21 cellular contexts compared by ENCODE assay signal in genomic region chr16:85332175-85332574, GRCh38.
DNase-seq lines count a peak whose midpoint lies in the region; ATAC-seq and TF ChIP-seq lines count a peak whose summit lies in the region.
"Had no signal": no experiment of that assay in that cellular context is flagged by ENCODE, and none has a peak within 500 bp of the region (broad histone marks: within the 10 kb centered on the region; RNA-seq: fewer than 3 reads in every experiment).

No MANE protein-coding gene starts in this region.

- H3K14ac ChIP-seq in H9 (ENCODE audit: insufficient read depth, low read length): no peak overlapping the region
- H3K14ac ChIP-seq in neuronal stem cell (ENCODE audit: low read length): no peak overlapping the region

- peak; percentile 26; the same call in 1 of the 3 replicates for TF ChIP-seq CTCF in H9 (conservative IDR thresholded peaks at IDR 0.05)
- TF ChIP-seq CTCF in RWPE1 (conservative IDR thresholded peaks at IDR 0.05; ENCODE audit: low read depth): no peak
- no peak for TF ChIP-seq CTCF in foreskin keratinocyte (conservative IDR thresholded peaks at IDR 0.05)

- peaks cover 2% of the 10 kb centered on the region for H4K20me1 ChIP-seq in H9 (ENCODE audit: control insufficient read depth, insufficient read depth, insufficient read length)

- H3K27ac ChIP-seq in H9 (ENCODE audit: insufficient read length, low read depth, low read length) (no peak overlapping the region), RWPE1 (peak overlapping the region; percentile 40), neuronal stem cell (replicated peaks; ENCODE audit: low read length) (no peak overlapping the region), caudate nucleus (ENCODE audit: low read depth, low read length) (no peak overlapping the region), foreskin keratinocyte (no peak overlapping the region)
- H3K27ac ChIP-seq: GM23248, Peyer's patch had no signal

- H3K18ac ChIP-seq in H9 (ENCODE audit: insufficient read length, low read depth, low read length) (no peak overlapping the region), neuronal stem cell (ENCODE audit: low read length) (peak overlapping the region; percentile 68)

- H4K91ac ChIP-seq in H9 (ENCODE audit: insufficient read length, low read depth, low read length): no peak overlapping the region
- no peak overlapping the region for H4K91ac ChIP-seq in neuronal stem cell (ENCODE audit: low read depth, low read length, poor library complexity)

- H3K23ac ChIP-seq in H9 (ENCODE audit: insufficient read length, low read depth, low read length): no peak overlapping the region
- H3K23ac ChIP-seq in neuronal stem cell (ENCODE audit: low read depth, low read length, poor library complexity): no peak overlapping the region

- H2AFZ ChIP-seq in H9 (ENCODE audit: low read length) (no peak overlapping the region), neuronal stem cell (ENCODE audit: low read length) (no peak overlapping the region)
- H2AFZ ChIP-seq: GM23248 had no signal

- H3K79me2 ChIP-seq in H9 (ENCODE audit: insufficient read depth, low read length): no peaks in the 10 kb centered on the region

- peaks cover 80% of the 10 kb centered on the region for H3K27me3 Mint-ChIP-seq in H9 (ENCODE audit: low read depth)

- peaks cover 0 to 7% (median 7%) of the 10 kb centered on the region in 3 experiments; a peak in 4 of 7 replicates for H3K36me3 Mint-ChIP-seq in H9 (ENCODE audit: insufficient read depth in 1 of 3, low read depth in 3 of 3)
- H3K36me3 Mint-ChIP-seq: CD4-positive, CD25-positive, alpha-beta regulatory T cell had no signal

- no peak overlapping the region for H2AK5ac ChIP-seq in H9 (ENCODE audit: insufficient read length, low read length)
- peak overlapping the region; percentile 98 for H2AK5ac ChIP-seq in neuronal stem cell (ENCODE audit: low read depth, low read length)

- WGBS in H9 (ENCODE audit: extremely low coverage, insufficient read length, low lambda C conversion rate): no CpG with 5 or more reads among the region's 12 CpGs
- WGBS in neuronal stem cell (ENCODE audit: extremely low coverage in 2 of 2, insufficient read length in 2 of 2, insufficient replicate concordance in 1 of 2), 2 donors: no CpG with 5 or more reads among the region's 12 CpGs

- H3K9ac ChIP-seq in H9 (ENCODE audit: extremely low read depth, insufficient read length, low read length) (no peak overlapping the region), neuronal stem cell (ENCODE audit: low read depth, low read length, poor library complexity) (no peak overlapping the region)
- H3K9ac ChIP-seq: GM23248 had no signal

- DNase-seq in H9 (peak; percentile 74), RWPE1 (ENCODE audit: low spot score) (no peak), iPS-NIHi11 (ENCODE audit: low spot score) (peak; percentile 57), neuronal stem cell (ENCODE audit: low spot score) (no peak), SW480 (ENCODE audit: low spot score) (no peak), NCI-H226 (no peak), caudate nucleus (lab: John Stamatoyannopoulos, UW) (no peak), foreskin keratinocyte (no peak)
- DNase-seq: CD4-positive, CD25-positive, alpha-beta regulatory T cell; DMS79 treated with DMSO at 0.1 percent for 48 hours; GM23248; HFFc6; KBM-7; NCI-H1092; NCI-H1436; NCI-H187 treated with DMSO at 0.1 percent for 48 hours; NCI-H2107; NCI-H748 treated with DMSO at 0.1 percent for 48 hours; NK-92 treated with Interleukin-12 subunit alpha and Interleukin-12 subunit beta, amount 100 ng/mL, for 24 hours; Right ventricle myocardium superior had no signal

- H3K23me2 ChIP-seq in H9 (ENCODE audit: insufficient read length, low read depth, low read length, poor library complexity, severe bottlenecking): peaks cover 12% of the 10 kb centered on the region

- H2BK5ac ChIP-seq in H9 (ENCODE audit: insufficient read length, low read length) (no peak overlapping the region), neuronal stem cell (ENCODE audit: low read length) (peak overlapping the region; percentile 79)

- peaks cover 4% of the 10 kb centered on the region for H3K4me1 ChIP-seq in H9 (ENCODE audit: insufficient read depth, low read length)
- peaks cover 52 to 69% of the 10 kb centered on the region in 2 donors for H3K4me1 ChIP-seq in neuronal stem cell (ENCODE audit: control insufficient read depth in 2 of 2, insufficient read depth in 1 of 2, low read depth in 1 of 2, low read length in 2 of 2)
- H3K4me1 ChIP-seq in foreskin keratinocyte: peaks cover 6% of the 10 kb centered on the region

- H2BK12ac ChIP-seq in H9 (ENCODE audit: insufficient read length, low read depth, low read length): no peak overlapping the region
- H2BK12ac ChIP-seq in neuronal stem cell (ENCODE audit: low read length): no peak overlapping the region

- CTCF ChIA-PET in RWPE1 (lab: Yijun Ruan, JAX): interaction anchor here (0.5 to 1.0 kb wide), 3 partner anchors 79 to 392 kb away, joined by 3 to 5 read pairs (median 4); no protein-coding TSS in a partner anchor

- H2BK20ac ChIP-seq in H9 (ENCODE audit: low read depth, low read length, poor library complexity, severe bottlenecking): no peak overlapping the region

- peaks cover 53 to 66% of the 10 kb centered on the region in 2 experiments for H3K4me1 Mint-ChIP-seq in H9

- POLR2A ChIA-PET in RWPE1 (lab: Yijun Ruan, JAX; ENCODE audit: low non-redundant PET): no interaction called here

- H4K8ac ChIP-seq in H9 (replicated peaks; ENCODE audit: insufficient read length, low read depth, low read length) (no peak overlapping the region), neuronal stem cell (ENCODE audit: low read depth, low read length) (no peak overlapping the region)

- H2BK15ac ChIP-seq in H9 (ENCODE audit: low read depth, low read length): no peak overlapping the region
- peak overlapping the region; percentile 23 for H2BK15ac ChIP-seq in neuronal stem cell (ENCODE audit: low read length)

- H3K9me3 ChIP-seq in H9 (ENCODE audit: control insufficient read depth, low read depth, low read length): no peaks in the 10 kb centered on the region
- peaks cover 0 to 2% of the 10 kb centered on the region in 2 donors for H3K9me3 ChIP-seq in neuronal stem cell (replicated peaks in 1 of 2; ENCODE audit: control insufficient read depth in 2 of 2, insufficient read depth in 1 of 2, low read depth in 1 of 2, low read length in 2 of 2)
- H3K9me3 ChIP-seq: Peyer's patch had no signal

- H3K4ac ChIP-seq in H9 (ENCODE audit: low read depth, low read length): no peak overlapping the region
- H3K4ac ChIP-seq in neuronal stem cell (ENCODE audit: low read length): no peak overlapping the region

- H3K4me2 ChIP-seq in H9 (ENCODE audit: insufficient read depth, insufficient read length, low read length): no peak overlapping the region
- H3K4me2 ChIP-seq in neuronal stem cell (ENCODE audit: insufficient read depth, low read length, poor library complexity, severe bottlenecking): no peak overlapping the region

- ATAC-seq in foreskin keratinocyte: no peak

- no peak overlapping the region for H3K27ac Mint-ChIP-seq in H9
- H3K27ac Mint-ChIP-seq: CD4-positive, CD25-positive, alpha-beta regulatory T cell; HFFc6 had no signal

- H3K4me3 Mint-ChIP-seq in H9: peak overlapping the region in 1 of 2 experiments; percentile 35; a peak in 1 of 5 replicates
- H3K4me3 Mint-ChIP-seq: HFFc6 had no signal

- no peak overlapping the region for H3T11ph ChIP-seq in H9 (ENCODE audit: low read length)

- H3K4me3 ChIP-seq in neuronal stem cell (ENCODE audit: low read length in 2 of 2): no peak overlapping the region
- H3K4me3 ChIP-seq: GM23248, Peyer's patch had no signal

- H4K5ac ChIP-seq in H9 (ENCODE audit: insufficient read length, low read depth, low read length): no peak overlapping the region

- H3K27me3 ChIP-seq in H9 (ENCODE audit: insufficient read depth, low read length) (peaks cover 23% of the 10 kb centered on the region; the same call in 1 of the 2 replicates), neuronal stem cell (ENCODE audit: control insufficient read depth in 3 of 3, insufficient read depth in 3 of 3, low read depth in 1 of 3, low read length in 3 of 3) (peaks cover 0 to 28% (median 0%) of the 10 kb centered on the region in 3 experiments), foreskin keratinocyte (peaks cover 34% of the 10 kb centered on the region)
- H3K27me3 ChIP-seq: Peyer's patch had no signal

- no peaks in the 10 kb centered on the region for H3K79me1 ChIP-seq in H9 (ENCODE audit: insufficient read depth, low read depth, low read length, poor library complexity, severe bottlenecking)
- no peaks in the 10 kb centered on the region for H3K79me1 ChIP-seq in neuronal stem cell (ENCODE audit: low read depth, low read length)

- H3K9me3 Mint-ChIP-seq in H9: peaks cover 3 to 10% of the 10 kb centered on the region in 2 experiments; a peak in 4 of 5 replicates
- H3K9me3 Mint-ChIP-seq: HFFc6 had no signal

- H3K36me3 ChIP-seq in neuronal stem cell (replicated peaks in 1 of 2; ENCODE audit: control insufficient read depth in 2 of 2, insufficient read depth in 2 of 2, low read length in 2 of 2): no peaks in the 10 kb centered on the region
- H3K36me3 ChIP-seq: Peyer's patch had no signal

- H2BK120ac ChIP-seq in H9 (ENCODE audit: low read depth, low read length, poor library complexity, severe bottlenecking): no peak overlapping the region
- no peak overlapping the region for H2BK120ac ChIP-seq in neuronal stem cell (ENCODE audit: low read depth, low read length)

- H3K56ac ChIP-seq in H9 (ENCODE audit: insufficient read length, low read depth, low read length): no peak overlapping the region

Comparison
In these comparisons a context has a peak if more than half of its experiments do, and no peak if none do; other contexts are left out.
1. DNase-seq: peak in H9 (single experiment) and iPS-NIHi11 (single experiment); none in RWPE1 (single experiment), neuronal stem cell (single experiment), SW480 (single experiment), NCI-H226 (single experiment), caudate nucleus (0 of 61) and foreskin keratinocyte (0 of 2).